37 cellular contexts compared by ENCODE assay signal in the genomic region with DNA sequence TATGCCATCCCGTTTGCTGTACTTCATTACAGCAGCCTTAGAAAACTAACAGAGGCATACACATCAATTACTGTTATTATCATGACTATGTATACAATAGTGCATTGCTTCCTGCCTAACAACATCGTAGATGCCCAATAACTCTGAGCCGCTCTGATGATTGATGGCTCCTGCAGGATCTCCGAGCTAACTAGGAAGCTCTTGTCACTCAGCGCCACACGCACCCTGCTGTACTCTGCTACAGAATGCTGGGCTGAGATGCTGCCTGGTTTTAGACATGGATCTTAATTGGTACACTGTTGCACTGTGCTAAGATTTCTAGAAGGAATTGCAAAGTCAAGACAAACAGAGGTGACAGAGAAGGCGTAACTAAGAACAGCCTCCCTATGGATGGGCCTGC.
"Had no signal": no experiment of that assay in that cellular context is flagged by ENCODE, and none has a peak within 500 bp of the region (broad histone marks: within the 10 kb centered on the region; RNA-seq: fewer than 3 reads in every experiment).

No MANE protein-coding gene starts in this region.

- H3K4me1 Mint-ChIP-seq: activated B cell treated with CpG ODN at 0.5 μM for 24 hours; activated CD4-positive, alpha-beta T cell treated with anti-CD3 and anti-CD28 coated beads, Interleukin-2, amount 10 ng/mL, durations not matched to agents 24 days and 14 days; activated naive CD8-positive, alpha-beta T cell treated with anti-CD3 and anti-CD28 coated beads for 36 hours; activated T-helper 17 cell treated with anti-CD3 and anti-CD28 coated beads, Interleukin-2, amount 50 U/mL, for 72 hours had no signal

- H3K4me1 ChIP-seq: adrenal gland, body of pancreas, breast epithelium had no signal

- H3K4me3 ChIP-seq: adrenal gland, body of pancreas, breast epithelium, cardiac muscle cell had no signal

- H3K27me3 Mint-ChIP-seq: activated B cell treated with CpG ODN at 0.5 μM for 24 hours; activated CD4-positive, alpha-beta memory T cell treated with anti-CD3 and anti-CD28 coated beads for 36 hours; activated CD4-positive, alpha-beta T cell treated with anti-CD3 and anti-CD28 coated beads, Interleukin-2, amount 10 ng/mL, durations not matched to agents 24 days and 14 days had no signal

- H3K27ac Mint-ChIP-seq: activated B cell treated with CpG ODN at 0.5 μM for 24 hours; activated CD4-positive, alpha-beta memory T cell treated with anti-CD3 and anti-CD28 coated beads for 36 hours; activated CD4-positive, alpha-beta T cell treated with anti-CD3 and anti-CD28 coated beads, Interleukin-2, amount 10 ng/mL, durations not matched to agents 24 days and 14 days; activated CD8-positive, alpha-beta T cell treated with anti-CD3 and anti-CD28 coated beads for 36 hours; activated naive CD4-positive, alpha-beta T cell treated with anti-CD3 and anti-CD28 coated beads for 36 hours; activated naive CD4-positive, alpha-beta T cell treated with anti-CD3 and anti-CD28 coated beads, Interleukin-2, amount 50 U/mL, for 72 hours; activated naive CD8-positive, alpha-beta T cell treated with anti-CD3 and anti-CD28 coated beads for 36 hours; activated T-cell treated with anti-CD3 and anti-CD28 coated beads, Interleukin-2, amount 50 U/mL, for 72 hours; activated T-helper 1 cell treated with anti-CD3 and anti-CD28 coated beads, Interleukin-12 subunit alpha, Interleukin-12 subunit beta, Interleukin-2, Interleukin-4 antibody, amounts not matched to agents 30 ng/mL and 10 ng/mL and 1 ng/mL, durations not matched to agents 14 hours and 24 hours and 36 hours; activated T-helper 17 cell treated with anti-CD3 and anti-CD28 coated beads, Interleukin-2, amount 50 U/mL, for 72 hours; T-helper 1 cell treated with Interleukin-12 subunit alpha and Interleukin-12 subunit beta and Interleukin-4 antibody, amounts not matched to agents 30 μg/mL and 1 μg/mL, for 36 hours; T-helper 2 cell treated with Interferon-gamma antibody and Interleukin-4, amounts not matched to agents 5 μg/mL and 100 μg/mL, for 36 hours had no signal

- H3K27me3 ChIP-seq: adrenal gland, body of pancreas, brain microvascular endothelial cell, breast epithelium, cardiac muscle cell had no signal

- H3K36me3 Mint-ChIP-seq: activated CD4-positive, alpha-beta memory T cell treated with anti-CD3 and anti-CD28 coated beads for 36 hours; activated naive CD8-positive, alpha-beta T cell treated with anti-CD3 and anti-CD28 coated beads for 36 hours had no signal

- H3K27ac ChIP-seq: adrenal gland, body of pancreas, brain microvascular endothelial cell, breast epithelium, cardiac muscle cell, VCaP had no signal

- H3K9me3 Mint-ChIP-seq: activated B cell treated with CpG ODN at 0.5 μM for 24 hours; activated CD4-positive, alpha-beta memory T cell treated with anti-CD3 and anti-CD28 coated beads for 36 hours; activated CD8-positive, alpha-beta T cell treated with anti-CD3 and anti-CD28 coated beads for 36 hours; activated naive CD4-positive, alpha-beta T cell treated with anti-CD3 and anti-CD28 coated beads for 36 hours; activated naive CD8-positive, alpha-beta T cell treated with anti-CD3 and anti-CD28 coated beads for 36 hours; central memory CD8-positive, alpha-beta T cell had no signal

- H3K4me3 Mint-ChIP-seq: activated B cell treated with CpG ODN at 0.5 μM for 24 hours; activated CD4-positive, alpha-beta memory T cell treated with anti-CD3 and anti-CD28 coated beads for 36 hours; activated CD4-positive, alpha-beta T cell treated with anti-CD3 and anti-CD28 coated beads, Interleukin-2, amount 10 ng/mL, durations not matched to agents 24 days and 14 days; activated CD8-positive, alpha-beta T cell treated with anti-CD3 and anti-CD28 coated beads for 36 hours; activated naive CD4-positive, alpha-beta T cell treated with anti-CD3 and anti-CD28 coated beads for 36 hours; activated naive CD8-positive, alpha-beta T cell treated with anti-CD3 and anti-CD28 coated beads for 36 hours; activated T-cell treated with anti-CD3 and anti-CD28 coated beads, Interleukin-2, amount 50 U/mL, for 4 hours; activated T-cell treated with anti-CD3 and anti-CD28 coated beads, Interleukin-2, amount 50 U/mL, for 72 hours; activated T-helper 1 cell treated with anti-CD3 and anti-CD28 coated beads, Interleukin-12 subunit alpha, Interleukin-12 subunit beta, Interleukin-2, Interleukin-4 antibody, amounts not matched to agents 30 ng/mL and 10 ng/mL and 1 ng/mL, durations not matched to agents 14 hours and 24 hours and 36 hours; activated T-helper 17 cell treated with anti-CD3 and anti-CD28 coated beads, Interleukin-2, amount 50 U/mL, for 72 hours; central memory CD8-positive, alpha-beta T cell; T-helper 1 cell treated with Interleukin-12 subunit alpha and Interleukin-12 subunit beta and Interleukin-4 antibody, amounts not matched to agents 30 μg/mL and 1 μg/mL, for 36 hours; T-helper 2 cell treated with Interferon-gamma antibody and Interleukin-4, amounts not matched to agents 5 μg/mL and 100 μg/mL, for 36 hours had no signal

- DNase-seq: activated B cell treated with CpG ODN at 0.5 μM for 24 hours; activated CD4-positive, alpha-beta memory T cell treated with anti-CD3 and anti-CD28 coated beads for 36 hours; activated CD4-positive, alpha-beta T cell treated with anti-CD3 and anti-CD28 coated beads for 4 hours; activated CD4-positive, alpha-beta T cell treated with anti-CD3 and anti-CD28 coated beads, Interleukin-2, amount 10 ng/mL, durations not matched to agents 24 days and 14 days; activated CD4-positive, alpha-beta T cell treated with anti-CD3 and anti-CD28 coated beads, Interleukin-2, amount 50 U/mL, for 1 hour; activated CD4-positive, alpha-beta T cell treated with anti-CD3 and anti-CD28 coated beads, Interleukin-2, amount 50 U/mL, for 4 hours; activated CD4-positive, CD25-positive, alpha-beta regulatory T cell treated with anti-CD3 and anti-CD28 coated beads, Interleukin-2, amount 50 U/mL, for 72 hours; activated CD8-positive, alpha-beta memory T cell treated with anti-CD3 and anti-CD28 coated beads, Interleukin-2, amount 50 U/mL, for 4 hours; activated CD8-positive, alpha-beta T cell treated with anti-CD3 and anti-CD28 coated beads for 36 hours; activated effector memory CD4-positive, alpha-beta T cell treated with anti-CD3 and anti-CD28 coated beads, Interleukin-2, amount 50 U/mL, for 16 hours; activated gamma-delta T cell treated with Interleukin-2 at 50 U/mL for 16 hours; activated naive CD4-positive, alpha-beta T cell; activated naive CD4-positive, alpha-beta T cell treated with anti-CD3 and anti-CD28 coated beads for 36 hours; activated naive CD4-positive, alpha-beta T cell treated with anti-CD3 and anti-CD28 coated beads, Interleukin-2, amount 50 U/mL, for 16 hours; activated naive CD8-positive, alpha-beta T cell treated with anti-CD3 and anti-CD28 coated beads for 36 hours; activated T-cell treated with anti-CD3 and anti-CD28 coated beads for 4 hours; activated T-cell treated with anti-CD3 and anti-CD28 coated beads, Interleukin-2, amount 50 U/mL, for 1 hour; activated T-cell treated with anti-CD3 and anti-CD28 coated beads, Interleukin-2, amount 50 U/mL, for 4 hours; activated T-cell treated with anti-CD3 and anti-CD28 coated beads, Interleukin-2, amount 50 U/mL, for 72 hours; adrenal gland; amniotic stem cell; aorta; body of pancreas; brain microvascular endothelial cell; caudate nucleus; cerebellar nuclear complex; T-helper 2 cell; T-helper 9 cell had no signal

- H3K36me3 ChIP-seq: adrenal gland, brain microvascular endothelial cell, breast epithelium, cardiac muscle cell had no signal

- H3K9me3 ChIP-seq: adrenal gland, body of pancreas had no signal
